1 cellular context compared by ENCODE assay signal in genomic region chr17:78174332-78174869, GRCh38.
TF ChIP-seq lines count a peak whose summit lies in the region.

No MANE protein-coding gene starts in this region.

TF ChIP-seq in GM12878, 131 proteins besides CTCF, POLR2A, EP300 and RAD21 (continues in another document):
- peak; percentile 61 to 73; a peak in 2 of 4 replicates for TF ChIP-seq IKZF2 (IDR thresholded peaks at IDR 0.05)
- no peak for TF ChIP-seq RBBP5 (conservative IDR thresholded peaks at IDR 0.05)
- no peak for TF ChIP-seq ESRRA (IDR thresholded peaks at IDR 0.05; ENCODE audit: low read length)
- no peak for TF ChIP-seq SIX5 (IDR thresholded peaks at IDR 0.05; ENCODE audit: low read depth, low read length, severe bottlenecking)
- TF ChIP-seq MAX (IDR thresholded peaks at IDR 0.05; ENCODE audit: low read depth, low read length), result no peak
- peak; percentile 90 for TF ChIP-seq POLR2AphosphoS5 (IDR thresholded peaks at IDR 0.05; ENCODE audit: low read length)
- no peak for TF ChIP-seq FOXM1 (IDR thresholded peaks at IDR 0.05; ENCODE audit: low read depth, low read length)
- no peak for TF ChIP-seq SUPT20H (IDR thresholded peaks at IDR 0.05; ENCODE audit: borderline replicate concordance, control insufficient read depth, low read depth, low read length)
- TF ChIP-seq SRF (IDR thresholded peaks at IDR 0.05; ENCODE audit: low read depth in 2 of 2, low read length in 2 of 2), result no peak
- no peak for TF ChIP-seq SMC3 (IDR thresholded peaks at IDR 0.05; ENCODE audit: borderline replicate concordance, low read length)
- no peak for TF ChIP-seq SREBF2 (IDR thresholded peaks at IDR 0.05; ENCODE audit: low read length)
- TF ChIP-seq RFX5 (IDR thresholded peaks at IDR 0.05; ENCODE audit: low read depth, low read length), result no peak
- no peak for TF ChIP-seq USF1 (IDR thresholded peaks at IDR 0.05; ENCODE audit: borderline replicate concordance, extremely low read length, insufficient read depth, low read depth, low read length)
- 0 out of 2 replicates have a peak, but pooled peaks have one; percentile 31 for TF ChIP-seq CBFB (IDR thresholded peaks at IDR 0.05; ENCODE audit: low read depth)
- TF ChIP-seq NR2F1 (conservative IDR thresholded peaks at IDR 0.05), result 0 out of 2 replicates have a peak, but pooled peaks have one; percentile 25
- no peak for TF ChIP-seq STAT1 (conservative IDR thresholded peaks at IDR 0.05)
- TF ChIP-seq HDAC2 (IDR thresholded peaks at IDR 0.05), result no peak
- TF ChIP-seq, protein P1, sequence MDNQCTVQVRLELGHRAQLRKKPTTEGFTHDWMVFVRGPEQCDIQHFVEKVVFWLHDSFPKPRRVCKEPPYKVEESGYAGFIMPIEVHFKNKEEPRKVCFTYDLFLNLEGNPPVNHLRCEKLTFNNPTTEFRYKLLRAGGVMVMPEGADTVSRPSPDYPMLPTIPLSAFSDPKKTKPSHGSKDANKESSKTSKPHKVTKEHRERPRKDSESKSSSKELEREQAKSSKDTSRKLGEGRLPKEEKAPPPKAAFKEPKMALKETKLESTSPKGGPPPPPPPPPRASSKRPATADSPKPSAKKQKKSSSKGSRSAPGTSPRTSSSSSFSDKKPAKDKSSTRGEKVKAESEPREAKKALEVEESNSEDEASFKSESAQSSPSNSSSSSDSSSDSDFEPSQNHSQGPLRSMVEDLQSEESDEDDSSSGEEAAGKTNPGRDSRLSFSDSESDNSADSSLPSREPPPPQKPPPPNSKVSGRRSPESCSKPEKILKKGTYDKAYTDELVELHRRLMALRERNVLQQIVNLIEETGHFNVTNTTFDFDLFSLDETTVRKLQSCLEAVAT (IDR thresholded peaks at IDR 0.05), result no peak
- TF ChIP-seq SMAD5 (IDR thresholded peaks at IDR 0.05; ENCODE audit: low read depth), result no peak; the same call in 1 of the 2 replicates
- no peak for TF ChIP-seq MEF2A (IDR thresholded peaks at IDR 0.05; ENCODE audit: insufficient read depth, low read depth, low read length)
- no peak for TF ChIP-seq MYB (IDR thresholded peaks at IDR 0.05; ENCODE audit: borderline replicate concordance, low read depth, low read length)
- TF ChIP-seq BCL11A (IDR thresholded peaks at IDR 0.05; ENCODE audit: low read depth, low read length), result no peak
- no peak for TF ChIP-seq CBX3 (IDR thresholded peaks at IDR 0.05; ENCODE audit: borderline replicate concordance, low read depth)
- peak; percentile 7 for TF ChIP-seq SP1 (IDR thresholded peaks at IDR 0.05; ENCODE audit: low read depth, low read length)
- TF ChIP-seq RUNX3 (IDR thresholded peaks at IDR 0.05; ENCODE audit: low read length), result peak; percentile 59
- no peak for TF ChIP-seq ZZZ3 (IDR thresholded peaks at IDR 0.05; ENCODE audit: control insufficient read depth, insufficient read length, low read depth)
- TF ChIP-seq, protein P2, sequence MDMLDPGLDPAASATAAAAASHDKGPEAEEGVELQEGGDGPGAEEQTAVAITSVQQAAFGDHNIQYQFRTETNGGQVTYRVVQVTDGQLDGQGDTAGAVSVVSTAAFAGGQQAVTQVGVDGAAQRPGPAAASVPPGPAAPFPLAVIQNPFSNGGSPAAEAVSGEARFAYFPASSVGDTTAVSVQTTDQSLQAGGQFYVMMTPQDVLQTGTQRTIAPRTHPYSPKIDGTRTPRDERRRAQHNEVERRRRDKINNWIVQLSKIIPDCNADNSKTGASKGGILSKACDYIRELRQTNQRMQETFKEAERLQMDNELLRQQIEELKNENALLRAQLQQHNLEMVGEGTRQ (IDR thresholded peaks at IDR 0.05; ENCODE audit: borderline replicate concordance, low read depth, low read length), result no peak
- no peak for TF ChIP-seq NRF1 (conservative IDR thresholded peaks at IDR 0.05; ENCODE audit: low read depth, low read length)
- TF ChIP-seq NBN (IDR thresholded peaks at IDR 0.05), result no peak
- no peak for TF ChIP-seq CEBPB (IDR thresholded peaks at IDR 0.05; ENCODE audit: borderline replicate concordance in 1 of 2, low read depth in 2 of 2, low read length in 2 of 2)
- TF ChIP-seq RCOR1 (conservative IDR thresholded peaks at IDR 0.05; ENCODE audit: low read depth, low read length), result no peak
- TF ChIP-seq, protein P3, sequence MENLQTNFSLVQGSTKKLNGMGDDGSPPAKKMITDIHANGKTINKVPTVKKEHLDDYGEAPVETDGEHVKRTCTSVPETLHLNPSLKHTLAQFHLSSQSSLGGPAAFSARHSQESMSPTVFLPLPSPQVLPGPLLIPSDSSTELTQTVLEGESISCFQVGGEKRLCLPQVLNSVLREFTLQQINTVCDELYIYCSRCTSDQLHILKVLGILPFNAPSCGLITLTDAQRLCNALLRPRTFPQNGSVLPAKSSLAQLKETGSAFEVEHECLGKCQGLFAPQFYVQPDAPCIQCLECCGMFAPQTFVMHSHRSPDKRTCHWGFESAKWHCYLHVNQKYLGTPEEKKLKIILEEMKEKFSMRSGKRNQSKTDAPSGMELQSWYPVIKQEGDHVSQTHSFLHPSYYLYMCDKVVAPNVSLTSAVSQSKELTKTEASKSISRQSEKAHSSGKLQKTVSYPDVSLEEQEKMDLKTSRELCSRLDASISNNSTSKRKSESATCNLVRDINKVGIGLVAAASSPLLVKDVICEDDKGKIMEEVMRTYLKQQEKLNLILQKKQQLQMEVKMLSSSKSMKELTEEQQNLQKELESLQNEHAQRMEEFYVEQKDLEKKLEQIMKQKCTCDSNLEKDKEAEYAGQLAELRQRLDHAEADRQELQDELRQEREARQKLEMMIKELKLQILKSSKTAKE (IDR thresholded peaks at IDR 0.05; ENCODE audit: low read depth, poor library complexity, severe bottlenecking), result no peak
- TF ChIP-seq ZSCAN29 (IDR thresholded peaks at IDR 0.05), result no peak
- TF ChIP-seq ASH2L (IDR thresholded peaks at IDR 0.05; ENCODE audit: borderline replicate concordance, low read depth), result no peak
- TF ChIP-seq ZNF217 (IDR thresholded peaks at IDR 0.05), result no peak
- no peak for TF ChIP-seq SREBF1 (IDR thresholded peaks at IDR 0.05; ENCODE audit: low read length)
- TF ChIP-seq NFYA (IDR thresholded peaks at IDR 0.05; ENCODE audit: borderline replicate concordance, low read depth, low read length), result no peak
- TF ChIP-seq, protein P4, sequence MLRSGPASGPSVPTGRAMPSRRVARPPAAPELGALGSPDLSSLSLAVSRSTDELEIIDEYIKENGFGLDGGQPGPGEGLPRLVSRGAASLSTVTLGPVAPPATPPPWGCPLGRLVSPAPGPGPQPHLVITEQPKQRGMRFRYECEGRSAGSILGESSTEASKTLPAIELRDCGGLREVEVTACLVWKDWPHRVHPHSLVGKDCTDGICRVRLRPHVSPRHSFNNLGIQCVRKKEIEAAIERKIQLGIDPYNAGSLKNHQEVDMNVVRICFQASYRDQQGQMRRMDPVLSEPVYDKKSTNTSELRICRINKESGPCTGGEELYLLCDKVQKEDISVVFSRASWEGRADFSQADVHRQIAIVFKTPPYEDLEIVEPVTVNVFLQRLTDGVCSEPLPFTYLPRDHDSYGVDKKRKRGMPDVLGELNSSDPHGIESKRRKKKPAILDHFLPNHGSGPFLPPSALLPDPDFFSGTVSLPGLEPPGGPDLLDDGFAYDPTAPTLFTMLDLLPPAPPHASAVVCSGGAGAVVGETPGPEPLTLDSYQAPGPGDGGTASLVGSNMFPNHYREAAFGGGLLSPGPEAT (IDR thresholded peaks at IDR 0.05; ENCODE audit: low read depth), result peak; percentile 52
- TF ChIP-seq NKRF (conservative IDR thresholded peaks at IDR 0.05), result 0 out of 2 replicates have a peak, but pooled peaks have one; percentile 29
- TF ChIP-seq SPI1 (IDR thresholded peaks at IDR 0.05; ENCODE audit: borderline replicate concordance, insufficient read depth, low read depth, low read length), result 0 out of 2 replicates have a peak, but pooled peaks have one; percentile 19
- TF ChIP-seq, protein P5, sequence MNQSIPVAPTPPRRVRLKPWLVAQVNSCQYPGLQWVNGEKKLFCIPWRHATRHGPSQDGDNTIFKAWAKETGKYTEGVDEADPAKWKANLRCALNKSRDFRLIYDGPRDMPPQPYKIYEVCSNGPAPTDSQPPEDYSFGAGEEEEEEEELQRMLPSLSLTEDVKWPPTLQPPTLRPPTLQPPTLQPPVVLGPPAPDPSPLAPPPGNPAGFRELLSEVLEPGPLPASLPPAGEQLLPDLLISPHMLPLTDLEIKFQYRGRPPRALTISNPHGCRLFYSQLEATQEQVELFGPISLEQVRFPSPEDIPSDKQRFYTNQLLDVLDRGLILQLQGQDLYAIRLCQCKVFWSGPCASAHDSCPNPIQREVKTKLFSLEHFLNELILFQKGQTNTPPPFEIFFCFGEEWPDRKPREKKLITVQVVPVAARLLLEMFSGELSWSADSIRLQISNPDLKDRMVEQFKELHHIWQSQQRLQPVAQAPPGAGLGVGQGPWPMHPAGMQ (IDR thresholded peaks at IDR 0.05; ENCODE audit: borderline replicate concordance), result no peak
- TF ChIP-seq BRCA1 (IDR thresholded peaks at IDR 0.05; ENCODE audit: low read depth, low read length), result no peak
- no peak for TF ChIP-seq JUND (IDR thresholded peaks at IDR 0.05; ENCODE audit: low read depth, low read length)
- no peak; the same call in 1 of the 2 replicates for TF ChIP-seq MTA3 (IDR thresholded peaks at IDR 0.05; ENCODE audit: borderline replicate concordance, low read length)
- TF ChIP-seq EED (IDR thresholded peaks at IDR 0.05; ENCODE audit: low read depth), result peak; percentile 65; the same call in 1 of the 2 replicates
- no peak for TF ChIP-seq ATF7 (IDR thresholded peaks at IDR 0.05; ENCODE audit: low read depth)
- TF ChIP-seq JUNB (IDR thresholded peaks at IDR 0.05), result no peak
- 0 out of 2 replicates have a peak, but pooled peaks have one; percentile 21 for TF ChIP-seq SMARCA5 (IDR thresholded peaks at IDR 0.05)
- peak; percentile 86 for TF ChIP-seq IKZF1 (conservative IDR thresholded peaks at IDR 0.05)
- TF ChIP-seq ZNF384 (IDR thresholded peaks at IDR 0.05; ENCODE audit: borderline replicate concordance, low read depth, low read length), result no peak
- no peak for TF ChIP-seq ATF3 (IDR thresholded peaks at IDR 0.05; ENCODE audit: borderline replicate concordance, extremely low read depth, low read depth, low read length)
- TF ChIP-seq, protein P6, sequence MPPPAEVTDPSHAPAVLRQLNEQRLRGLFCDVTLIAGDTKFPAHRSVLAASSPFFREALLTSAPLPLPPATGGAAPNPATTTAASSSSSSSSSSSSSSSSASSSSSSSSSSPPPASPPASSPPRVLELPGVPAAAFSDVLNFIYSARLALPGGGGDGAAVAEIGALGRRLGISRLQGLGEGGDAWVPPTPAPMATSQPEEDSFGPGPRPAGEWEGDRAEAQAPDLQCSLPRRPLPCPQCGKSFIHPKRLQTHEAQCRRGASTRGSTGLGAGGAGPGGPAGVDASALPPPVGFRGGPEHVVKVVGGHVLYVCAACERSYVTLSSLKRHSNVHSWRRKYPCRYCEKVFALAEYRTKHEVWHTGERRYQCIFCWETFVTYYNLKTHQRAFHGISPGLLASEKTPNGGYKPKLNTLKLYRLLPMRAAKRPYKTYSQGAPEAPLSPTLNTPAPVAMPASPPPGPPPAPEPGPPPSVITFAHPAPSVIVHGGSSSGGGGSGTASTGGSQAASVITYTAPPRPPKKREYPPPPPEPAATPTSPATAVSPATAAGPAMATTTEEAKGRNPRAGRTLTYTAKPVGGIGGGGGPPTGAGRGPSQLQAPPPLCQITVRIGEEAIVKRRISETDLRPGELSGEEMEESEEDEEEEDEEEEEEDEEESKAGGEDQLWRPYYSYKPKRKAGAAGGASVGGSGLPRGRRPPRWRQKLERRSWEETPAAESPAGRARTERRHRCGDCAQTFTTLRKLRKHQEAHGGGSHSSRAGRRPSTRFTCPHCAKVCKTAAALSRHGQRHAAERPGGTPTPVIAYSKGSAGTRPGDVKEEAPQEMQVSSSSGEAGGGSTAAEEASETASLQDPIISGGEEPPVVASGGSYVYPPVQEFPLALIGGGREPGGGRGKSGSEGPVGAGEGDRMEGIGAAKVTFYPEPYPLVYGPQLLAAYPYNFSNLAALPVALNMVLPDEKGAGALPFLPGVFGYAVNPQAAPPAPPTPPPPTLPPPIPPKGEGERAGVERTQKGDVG (CRISPR knock-in tag; IDR thresholded peaks at IDR 0.05), result no peak
- no peak for TF ChIP-seq RAD51 (IDR thresholded peaks at IDR 0.05)
- peak; percentile 57 for TF ChIP-seq BACH1 (IDR thresholded peaks at IDR 0.05; ENCODE audit: borderline replicate concordance)
- TF ChIP-seq ZNF622 (IDR thresholded peaks at IDR 0.05), result no peak
